Comparison of ENCODE assay signal across 18 cellular contexts in the genomic region with DNA sequence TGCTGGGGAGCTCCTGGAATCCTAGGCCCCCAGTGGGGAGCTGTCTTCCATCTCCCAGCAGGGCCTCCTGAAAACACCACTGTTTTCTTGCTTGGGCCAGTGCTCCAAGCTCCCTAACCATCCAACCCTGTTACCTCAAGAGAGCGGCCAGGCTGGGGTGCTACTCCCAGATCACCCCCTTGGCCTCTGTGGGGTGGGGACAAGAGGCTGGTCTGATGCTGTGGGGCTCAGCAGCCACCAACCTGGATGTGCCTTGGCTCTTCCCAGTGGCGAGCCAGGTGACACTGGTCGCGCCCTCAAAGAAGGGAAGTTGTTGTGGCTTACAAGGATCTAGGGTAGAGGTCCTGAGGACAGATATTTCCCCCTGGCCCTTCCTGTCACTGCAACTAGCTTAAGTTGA.
"Had no signal": no experiment of that assay in that cellular context is flagged by ENCODE, and none has a peak within 500 bp of the region (broad histone marks: within the 10 kb centered on the region; RNA-seq: fewer than 3 reads in every experiment).

No MANE protein-coding gene starts in this region.

- DNase-seq: activated CD4-positive, alpha-beta T cell treated with anti-CD3 and anti-CD28 coated beads for 36 hours; activated CD4-positive, CD25-positive, alpha-beta regulatory T cell; activated CD8-positive, alpha-beta memory T cell treated with anti-CD3 and anti-CD28 coated beads, Interleukin-2, amount 10 ng/mL, durations not matched to agents 7 days and 5 days; activated CD8-positive, alpha-beta T cell treated with anti-CD3 and anti-CD28 coated beads, Interleukin-2, amount 10 ng/mL, durations not matched to agents 7 days and 5 days; effector memory CD4-positive, alpha-beta T cell; mammary epithelial cell; nephron progenitor cell; nucleus accumbens; spleen; stimulated activated naive CD8-positive, alpha-beta T cell treated with anti-CD3 and anti-CD28 coated beads, Interleukin-15, Interleukin-2, amounts not matched to agents 100 U/mL and 50 U/mL, for 24 hours; substantia nigra had no signal

- ATAC-seq: activated CD8-positive, alpha-beta memory T cell treated with anti-CD3 and anti-CD28 coated beads, Interleukin-2, amount 10 ng/mL, durations not matched to agents 7 days and 5 days; activated CD8-positive, alpha-beta T cell treated with anti-CD3 and anti-CD28 coated beads, Interleukin-2, amount 10 ng/mL, durations not matched to agents 7 days and 5 days had no signal

- H3K4me1 Mint-ChIP-seq: activated CD4-positive, alpha-beta T cell treated with anti-CD3 and anti-CD28 coated beads for 36 hours had no signal

- H3K27me3 Mint-ChIP-seq: activated CD4-positive, alpha-beta T cell treated with anti-CD3 and anti-CD28 coated beads for 36 hours; activated CD8-positive, alpha-beta memory T cell treated with anti-CD3 and anti-CD28 coated beads, Interleukin-2, amount 10 ng/mL, durations not matched to agents 7 days and 5 days had no signal

- H3K27ac ChIP-seq: brain microvascular endothelial cell, coronary artery, parathyroid adenoma, right atrium auricular region, upper lobe of left lung, vagina had no signal

- H3K27ac Mint-ChIP-seq: nephron progenitor cell had no signal

- H3K9me3 Mint-ChIP-seq: nephron progenitor cell had no signal

- H3K79me2 ChIP-seq: parathyroid adenoma had no signal

- H3K4me1 ChIP-seq: parathyroid adenoma, right atrium auricular region, vagina had no signal

- H3K9ac ChIP-seq: parathyroid adenoma had no signal

- H3K9me3 ChIP-seq: right atrium auricular region, spleen, upper lobe of left lung, vagina had no signal

- H2AFZ ChIP-seq: parathyroid adenoma had no signal

- H3K36me3 ChIP-seq: brain microvascular endothelial cell had no signal

- H3K27me3 ChIP-seq: brain microvascular endothelial cell, dorsolateral prefrontal cortex, right atrium auricular region, spleen, upper lobe of left lung, vagina had no signal

- H3K4me3 ChIP-seq: coronary artery, dorsolateral prefrontal cortex, right atrium auricular region, spleen, upper lobe of left lung, vagina had no signal

- H3K4me3 Mint-ChIP-seq: activated CD4-positive, alpha-beta T cell treated with anti-CD3 and anti-CD28 coated beads for 36 hours; activated CD8-positive, alpha-beta memory T cell treated with anti-CD3 and anti-CD28 coated beads, Interleukin-2, amount 10 ng/mL, durations not matched to agents 7 days and 5 days; activated CD8-positive, alpha-beta T cell treated with anti-CD3 and anti-CD28 coated beads, Interleukin-2, amount 10 ng/mL, durations not matched to agents 7 days and 5 days; nephron progenitor cell had no signal
